8 cellular contexts compared by ENCODE assay signal in the genomic region with DNA sequence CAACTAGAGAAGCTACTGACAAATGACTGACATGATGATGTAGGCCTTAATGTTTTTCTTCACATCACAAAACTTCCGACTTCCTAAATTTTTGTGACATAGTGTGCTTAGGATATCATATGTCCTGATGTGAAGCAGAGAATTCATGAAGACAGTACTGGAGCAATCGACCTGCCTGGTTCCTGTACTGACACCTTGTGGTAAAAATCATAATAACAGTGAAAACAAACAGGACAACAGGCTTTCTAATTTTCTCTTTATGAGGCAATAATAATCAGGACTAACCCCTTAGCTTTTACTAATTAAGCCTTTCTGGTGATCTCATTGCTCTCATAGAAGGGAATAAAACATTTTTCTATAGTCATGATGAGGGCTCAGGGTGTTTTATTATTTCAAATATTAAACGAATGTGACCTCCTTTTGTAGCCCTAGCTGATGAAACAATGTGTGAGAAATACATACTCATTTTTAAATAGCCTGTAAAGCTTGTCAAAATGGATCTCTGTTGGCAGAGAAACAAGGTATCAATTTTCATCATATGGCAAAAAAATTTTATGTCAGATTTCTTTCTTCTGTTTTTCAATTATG.
DNase-seq lines count a peak whose midpoint lies in the region; ATAC-seq and FAIRE-seq lines count a peak whose summit lies in the region.

No MANE protein-coding gene starts in this region.

- H3K27me3 Mint-ChIP-seq in T-cell: peaks cover 0 to 3% of the 10 kb centered on the region in 2 donors

- H3K4me3 Mint-ChIP-seq in T-cell: no peak overlapping the region

- DNase-seq in AG20443 (ENCODE audit: low spot score) (peak; percentile 14), GM18507 (ENCODE audit: extremely low spot score, insufficient read length, low read depth) (no peak), NCI-H128 (lab: John Stamatoyannopoulos, UW; ENCODE audit: unreplicated experiment) (peak; percentile 11), pons (ENCODE audit: low spot score) (peak; percentile 13), T-cell (no peak), OCI-M2 (lab: John Stamatoyannopoulos, UW; ENCODE audit: unreplicated experiment) (no peak)

- POLR2A ChIA-PET in T-cell (lab: Charles Lee): no interaction called here

- H3K9me3 Mint-ChIP-seq in T-cell: no peaks in the 10 kb centered on the region

- ATAC-seq in HG03175 (IDR thresholded peaks at IDR 0.05; ENCODE audit: unreplicated experiment) (no peak), T-cell (replicated peaks in 1 of 4) (no peak)

- CTCF ChIA-PET in T-cell (lab: Charles Lee): interaction anchor here (0.6 to 0.7 kb wide), 2 partner anchors 21 to 753 kb away, joined by 3 read pairs; no protein-coding TSS in a partner anchor

- peak; percentile 77 for FAIRE-seq in GM18507 (lab: Jason Lieb, UNC)
- peak; percentile 69 for FAIRE-seq in colon (lab: Jason Lieb, UNC)

- no peak overlapping the region for H3K27ac Mint-ChIP-seq in T-cell

- H3K36me3 Mint-ChIP-seq in T-cell: no peaks in the 10 kb centered on the region

- no peaks in the 10 kb centered on the region for H3K4me1 Mint-ChIP-seq in T-cell

Comparison
In these comparisons a context has a peak if more than half of its experiments do, and no peak if none do; other contexts are left out.
1. DNase-seq: peak in AG20443 (single experiment), NCI-H128 (single experiment) and pons (single experiment); none in GM18507 (single experiment), T-cell (0 of 34) and OCI-M2 (single experiment).